19 cellular contexts compared by ENCODE assay signal in the genomic region with DNA sequence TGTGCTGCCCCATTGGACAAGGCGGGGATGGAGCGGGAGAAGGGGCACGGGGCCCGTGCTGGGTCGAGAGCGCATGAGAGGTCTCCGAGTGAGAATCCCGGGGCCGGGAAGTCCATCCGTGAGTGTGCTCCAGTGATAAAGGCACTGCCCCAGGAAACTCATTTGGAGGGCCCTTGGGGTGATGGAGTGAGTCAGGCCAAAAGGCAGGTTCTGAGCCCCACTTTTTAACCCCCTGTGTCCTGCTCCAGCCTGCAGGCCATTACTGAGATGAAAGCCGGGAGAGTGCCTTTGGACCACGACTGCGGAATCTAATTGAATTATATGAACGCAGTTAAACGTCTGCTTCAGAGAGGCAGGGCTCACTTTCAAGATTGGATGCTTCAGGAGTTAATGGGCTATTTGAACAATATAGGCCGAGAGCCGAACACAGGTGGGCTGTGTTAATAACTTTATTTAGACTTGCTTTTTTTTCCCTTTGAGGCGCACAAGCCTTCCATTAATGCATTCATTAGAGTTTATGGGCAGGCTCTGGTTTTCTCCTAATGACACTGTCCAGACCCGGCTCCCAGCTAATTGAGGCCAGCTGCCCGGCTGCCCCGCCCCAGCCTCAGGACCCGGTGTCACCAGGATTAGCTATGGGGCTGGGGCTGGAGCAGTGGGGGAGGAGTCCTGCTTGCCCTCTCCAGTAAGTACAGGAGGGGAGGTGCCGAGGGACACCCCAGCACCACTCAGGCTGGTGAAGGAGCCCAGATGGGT.
DNase-seq lines count a peak whose midpoint lies in the region; ATAC-seq and TF ChIP-seq lines count a peak whose summit lies in the region.
"Had no signal": no experiment of that assay in that cellular context is flagged by ENCODE, and none has a peak within 500 bp of the region (broad histone marks: within the 10 kb centered on the region; RNA-seq: fewer than 3 reads in every experiment).

No MANE protein-coding gene starts in this region.

- peaks cover 33 to 46% of the 10 kb centered on the region in 2 donors for H3K4me1 Mint-ChIP-seq in stimulated activated naive B cell treated with anti-CD40 and anti-IgM and Interleukin-4, amounts not matched to agents 10 μg/mL and 1 μg/mL and 100 μg/mL, for 72 hours

- ATAC-seq in stimulated activated naive B cell treated with anti-CD40 and anti-IgM and Interleukin-4, amounts not matched to agents 10 μg/mL and 1 μg/mL and 100 μg/mL, for 72 hours (replicated peaks) = no peak
- ATAC-seq in GM21717 (IDR thresholded peaks at IDR 0.05; ENCODE audit: unreplicated experiment) = no peak
- ATAC-seq: stimulated activated naive CD8-positive, alpha-beta T cell treated with anti-CD3 and anti-CD28 coated beads, Interleukin-15, Interleukin-2, amounts not matched to agents 100 U/mL and 50 U/mL, for 24 hours had no signal

- no peaks in the 10 kb centered on the region for H3K36me3 ChIP-seq in WERI-Rb-1
- H3K36me3 ChIP-seq: esophagus muscularis mucosa, vagina had no signal

- no peak overlapping the region for H3K4me3 ChIP-seq in WERI-Rb-1 (ENCODE audit: low read depth, low read length)
- H3K4me3 ChIP-seq: esophagus muscularis mucosa, GM23248, vagina had no signal

- H3K27ac ChIP-seq in WERI-Rb-1 = peak overlapping the region; percentile 65
- H3K27ac ChIP-seq: esophagus muscularis mucosa, GM23248, vagina had no signal

- no peaks in the 10 kb centered on the region for H3K27me3 ChIP-seq in WERI-Rb-1 (ENCODE audit: insufficient read depth, low read depth, severe bottlenecking)
- H3K27me3 ChIP-seq: vagina had no signal

- DNase-seq in NCI-H82 (lab: John Stamatoyannopoulos, UW) (peak; percentile 60), NCI-H82 treated with DMSO at 0.1 percent for 48 hours (lab: John Stamatoyannopoulos, UW; ENCODE audit: unreplicated experiment) (no peak), WERI-Rb-1 (peak; percentile 91), iPS-NIHi7 (ENCODE audit: extremely low spot score) (peak; percentile 62), GM10266 (ENCODE audit: extremely low spot score) (no peak), HUDEP-2 (lab: John Stamatoyannopoulos, UW; ENCODE audit: unreplicated experiment in 76 of 76) (no peak)
- no peak for DNase-seq in stimulated activated naive B cell treated with anti-CD40 and anti-IgM and Interleukin-4, amounts not matched to agents 10 μg/mL and 1 μg/mL and 100 μg/mL, for 72 hours
- DNase-seq: activated CD8-positive, alpha-beta memory T cell treated with anti-CD3 and anti-CD28 coated beads for 24 hours; activated effector memory CD4-positive, alpha-beta T cell treated with Interleukin-2 at 50 U/mL for 16 hours; COR-L47; cortex of kidney; GM23248; KBM-7; NCI-H1436; NCI-H524 treated with DMSO at 0.1 percent for 48 hours; stimulated activated naive CD8-positive, alpha-beta T cell treated with anti-CD3 and anti-CD28 coated beads, Interleukin-15, Interleukin-2, amounts not matched to agents 100 U/mL and 50 U/mL, for 24 hours had no signal

- H3K27me3 Mint-ChIP-seq in stimulated activated naive B cell treated with anti-CD40 and anti-IgM and Interleukin-4, amounts not matched to agents 10 μg/mL and 1 μg/mL and 100 μg/mL, for 72 hours = no peaks in the 10 kb centered on the region

- no peaks in the 10 kb centered on the region for H3K9me3 Mint-ChIP-seq in stimulated activated naive B cell treated with anti-CD40 and anti-IgM and Interleukin-4, amounts not matched to agents 10 μg/mL and 1 μg/mL and 100 μg/mL, for 72 hours

- no peaks in the 10 kb centered on the region for H3K9me3 ChIP-seq in WERI-Rb-1 (ENCODE audit: severe bottlenecking)
- H3K9me3 ChIP-seq: esophagus muscularis mucosa, vagina had no signal

- no peaks in the 10 kb centered on the region for H3K36me3 Mint-ChIP-seq in stimulated activated naive B cell treated with anti-CD40 and anti-IgM and Interleukin-4, amounts not matched to agents 10 μg/mL and 1 μg/mL and 100 μg/mL, for 72 hours

- H3K27ac Mint-ChIP-seq in stimulated activated naive B cell treated with anti-CD40 and anti-IgM and Interleukin-4, amounts not matched to agents 10 μg/mL and 1 μg/mL and 100 μg/mL, for 72 hours = peak overlapping the region; percentile 82

- H3K4me3 Mint-ChIP-seq in stimulated activated naive B cell treated with anti-CD40 and anti-IgM and Interleukin-4, amounts not matched to agents 10 μg/mL and 1 μg/mL and 100 μg/mL, for 72 hours = no peak overlapping the region

- no peak for TF ChIP-seq CTCF in WERI-Rb-1 (IDR thresholded peaks at IDR 0.05; ENCODE audit: low read depth, low read length)
- TF ChIP-seq CTCF in GM10266 (IDR thresholded peaks at IDR 0.05; ENCODE audit: control insufficient read depth, insufficient read depth, low read depth, missing control alignments) = no peak

Comparison
In these comparisons a context has a peak if more than half of its experiments do, and no peak if none do; other contexts are left out.
1. DNase-seq: peak in NCI-H82 (single experiment), WERI-Rb-1 (single experiment) and iPS-NIHi7 (single experiment); none in NCI-H82 treated with DMSO at 0.1 percent for 48 hours (single experiment), stimulated activated naive B cell treated with anti-CD40 and anti-IgM and Interleukin-4, amounts not matched to agents 10 μg/mL and 1 μg/mL and 100 μg/mL, for 72 hours (single experiment), GM10266 (single experiment) and HUDEP-2 (0 of 76).